Comparison of ENCODE assay signal across 8 cellular contexts in the genomic region with DNA sequence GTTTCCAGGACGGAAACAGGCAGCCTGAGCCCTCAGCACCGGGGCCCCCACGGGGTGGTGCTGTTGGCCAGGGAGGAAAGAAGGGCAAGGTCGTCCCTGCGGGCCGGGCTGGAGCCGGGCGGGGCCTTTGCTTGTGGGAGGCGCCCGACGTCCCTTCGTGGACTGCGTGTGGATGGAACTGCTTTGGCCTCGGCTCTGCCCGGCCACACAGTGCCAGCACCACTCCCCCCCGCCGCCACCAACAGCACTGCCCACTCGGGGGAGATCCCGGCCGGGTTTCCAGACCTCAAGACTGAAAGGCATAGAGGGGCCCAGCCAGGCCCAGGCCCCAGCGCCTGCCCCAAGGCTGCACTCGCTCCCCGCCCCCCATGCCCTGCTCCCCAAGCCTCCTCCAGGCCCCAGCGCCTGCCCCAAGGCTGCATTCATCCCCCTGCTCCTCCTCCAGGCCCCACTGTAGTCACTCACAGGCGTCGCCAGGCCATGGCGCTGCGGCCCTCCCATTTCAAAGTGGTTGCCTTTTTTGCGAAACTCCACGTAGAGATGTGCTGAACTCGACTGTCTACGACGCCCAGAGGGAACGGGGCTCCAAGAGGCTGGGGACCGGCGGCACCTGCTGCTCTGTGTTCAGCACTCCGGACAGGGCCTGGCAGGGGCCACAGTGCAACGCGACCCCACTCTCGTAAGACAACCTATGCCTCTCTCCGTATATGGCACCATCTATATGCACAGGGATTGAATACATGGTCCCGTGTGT. TPM values are rescaled to one million over a fixed set of nuclear protein-coding genes. Genes with fewer than 3 reads are reported as not detected.
A peak's percentile ranks its signal among the peaks of the same experiment; 100 is the strongest.
DNase-seq lines count a peak whose midpoint lies in the region; ATAC-seq and TF ChIP-seq lines count a peak whose summit lies in the region.

No MANE protein-coding gene starts in this region.

- DNase-seq in NCI-H748 (lab: John Stamatoyannopoulos, UW; ENCODE audit: unreplicated experiment) (peak; percentile 64), NCI-H748 treated with DMSO at 0.1 percent for 48 hours (lab: John Stamatoyannopoulos, UW) (no peak), RPMI7951 (ENCODE audit: low read depth) (peak; percentile 19), left ventricle myocardium inferior (peak; percentile 88), pulmonary artery endothelial cell (ENCODE audit: low read depth, low spot score) (peak; percentile 47), NCI-H1105 treated with DMSO at 0.1 percent for 48 hours (lab: John Stamatoyannopoulos, UW) (no peak)
- peak; percentile 65 for DNase-seq in activated naive CD8-positive, alpha-beta T cell treated with anti-CD3 and anti-CD28 coated beads, Interleukin-2, amount 50 U/mL, for 24 hours

- H3K4me3 Mint-ChIP-seq in activated naive CD8-positive, alpha-beta T cell treated with anti-CD3 and anti-CD28 coated beads, Interleukin-2, amount 50 U/mL, for 24 hours = no peak overlapping the region

- H3K9me3 Mint-ChIP-seq in activated naive CD8-positive, alpha-beta T cell treated with anti-CD3 and anti-CD28 coated beads, Interleukin-2, amount 50 U/mL, for 24 hours = no peaks in the 10 kb centered on the region

- no peaks in the 10 kb centered on the region for H3K27me3 Mint-ChIP-seq in activated naive CD8-positive, alpha-beta T cell treated with anti-CD3 and anti-CD28 coated beads, Interleukin-2, amount 50 U/mL, for 24 hours

- no peak overlapping the region for H3K27ac Mint-ChIP-seq in activated naive CD8-positive, alpha-beta T cell treated with anti-CD3 and anti-CD28 coated beads, Interleukin-2, amount 50 U/mL, for 24 hours

- peak; percentile 59 for ATAC-seq in HG03108 (IDR thresholded peaks at IDR 0.05; ENCODE audit: unreplicated experiment)
- peak; percentile 72 for ATAC-seq in activated naive CD8-positive, alpha-beta T cell treated with anti-CD3 and anti-CD28 coated beads, Interleukin-2, amount 50 U/mL, for 24 hours

- no peaks in the 10 kb centered on the region for H3K27me3 ChIP-seq in left ventricle myocardium inferior (ENCODE audit: low read depth)

- H3K4me1 Mint-ChIP-seq in activated naive CD8-positive, alpha-beta T cell treated with anti-CD3 and anti-CD28 coated beads, Interleukin-2, amount 50 U/mL, for 24 hours = peaks cover 4% of the 10 kb centered on the region

- no peaks in the 10 kb centered on the region for H3K36me3 ChIP-seq in left ventricle myocardium inferior

- intact Hi-C loops in left ventricle myocardium inferior (cut with micrococcal nuclease) = loop anchor here (2.0 kb wide), 1 partner anchor 275 kb away; no protein-coding TSS in a partner anchor

- peak overlapping the region; percentile 49 for H3K4me3 ChIP-seq in left ventricle myocardium inferior

- peaks cover 8% of the 10 kb centered on the region for H3K36me3 Mint-ChIP-seq in activated naive CD8-positive, alpha-beta T cell treated with anti-CD3 and anti-CD28 coated beads, Interleukin-2, amount 50 U/mL, for 24 hours (ENCODE audit: low read depth)

- no peak overlapping the region for H3K27ac ChIP-seq in left ventricle myocardium inferior (replicated peaks)

- no peaks in the 10 kb centered on the region for H3K9me3 ChIP-seq in left ventricle myocardium inferior (replicated peaks)

- peak; percentile 94 for TF ChIP-seq CTCF in left ventricle myocardium inferior (IDR thresholded peaks at IDR 0.05; ENCODE audit: borderline replicate concordance)

- H3K4me1 ChIP-seq in left ventricle myocardium inferior = peaks cover 11% of the 10 kb centered on the region

RNA-seq across cellular contexts. Expression of a gene that starts 22.5 kb away (rescaled TPM):
- total RNA-seq in RPMI7951 (2014; rRNA removed; shearing (Covaris generic)) = 0.10 TPM in 1 of 2 replicates, not detected in the other
- total RNA-seq in left ventricle myocardium inferior (0.33 TPM), pulmonary artery endothelial cell (0.07 and 0.39 TPM in 2 replicates)

Comparison
In these comparisons a context has a peak if more than half of its experiments do, and no peak if none do; other contexts are left out.
1. DNase-seq: peak in NCI-H748 (single experiment), RPMI7951 (single experiment), activated naive CD8-positive, alpha-beta T cell treated with anti-CD3 and anti-CD28 coated beads, Interleukin-2, amount 50 U/mL, for 24 hours (single experiment), left ventricle myocardium inferior (single experiment) and pulmonary artery endothelial cell (single experiment); none in NCI-H748 treated with DMSO at 0.1 percent for 48 hours (single experiment) and NCI-H1105 treated with DMSO at 0.1 percent for 48 hours (single experiment).